Comparison of ENCODE assay signal across 26 cellular contexts in genomic region chr3:13811614-13812013, GRCh38.
"Had no signal": no experiment of that assay in that cellular context is flagged by ENCODE, and none has a peak within 500 bp of the region (broad histone marks: within the 10 kb centered on the region; RNA-seq: fewer than 3 reads in every experiment).

No MANE protein-coding gene starts in this region.

- H3K4me1 Mint-ChIP-seq: immature natural killer cell; naive thymus-derived CD8-positive, alpha-beta T cell; neural crest cell; stimulated activated effector memory CD8-positive, alpha-beta T cell treated with anti-CD3 and anti-CD28 coated beads, Interleukin-12 subunit alpha, Interleukin-12 subunit beta, amount 100 ng/mL, for 72 hours had no signal

- H3K4me3 Mint-ChIP-seq: dendritic cell treated with granulocyte-macrophage colony-stimulating factor and Interleukin-4, amounts not matched to agents 40 ng/mL and 50 ng/mL, for 4 days; immature natural killer cell; naive thymus-derived CD8-positive, alpha-beta T cell; neural crest cell; stimulated activated effector memory CD8-positive, alpha-beta T cell treated with anti-CD3 and anti-CD28 coated beads, Interleukin-12 subunit alpha, Interleukin-12 subunit beta, amount 100 ng/mL, for 72 hours had no signal

- H3K36me3 Mint-ChIP-seq: stimulated activated effector memory CD8-positive, alpha-beta T cell treated with anti-CD3 and anti-CD28 coated beads, Interleukin-12 subunit alpha, Interleukin-12 subunit beta, amount 100 ng/mL, for 72 hours had no signal

- H3K9me3 Mint-ChIP-seq: dendritic cell treated with granulocyte-macrophage colony-stimulating factor and Interleukin-4, amounts not matched to agents 40 ng/mL and 50 ng/mL, for 4 days had no signal

- H3K27ac Mint-ChIP-seq: dendritic cell treated with granulocyte-macrophage colony-stimulating factor and Interleukin-4, amounts not matched to agents 40 ng/mL and 50 ng/mL, for 4 days; immature natural killer cell; naive thymus-derived CD8-positive, alpha-beta T cell; progenitor cell of endocrine pancreas; stimulated activated effector memory CD8-positive, alpha-beta T cell treated with anti-CD3 and anti-CD28 coated beads, Interleukin-12 subunit alpha, Interleukin-12 subunit beta, amount 100 ng/mL, for 72 hours had no signal

- H3K4me2 ChIP-seq: smooth muscle cell had no signal

- H3K4me3 ChIP-seq: colonic mucosa, esophagus squamous epithelium, heart right ventricle, lower lobe of right lung, pancreas, smooth muscle cell, stomach, thyroid gland had no signal

- H3K27ac ChIP-seq: colonic mucosa, esophagus squamous epithelium, heart right ventricle, lower lobe of right lung, pancreas, stomach, thyroid gland had no signal

- DNase-seq: colonic mucosa; effector memory CD4-positive, alpha-beta T cell; erythroblast; esophagus squamous epithelium; foreskin melanocyte; glutamatergic neuron; heart right ventricle; immature natural killer cell; islet precursor cell; kidney glomerular epithelial cell; left ventricle myocardium superior; lower lobe of right lung; pancreas; stimulated activated CD4-positive, alpha-beta T cell treated with anti-CD3 and anti-CD28 coated beads, Interleukin-2, amount 100 ng/mL, for 24 hours; stimulated activated CD4-positive, alpha-beta T cell treated with anti-CD3 and anti-CD28 coated beads, Interleukin-4, amount 100 ng/mL, for 24 hours; stimulated activated naive CD4-positive, alpha-beta T cell treated with Interleukin-2 at 50 U/mL for 16 hours; stomach; thyroid gland; trophoblast cell had no signal

- H3K36me3 ChIP-seq: colonic mucosa, esophagus squamous epithelium, heart right ventricle, lower lobe of right lung, pancreas, stomach, thyroid gland had no signal

- H3K27me3 ChIP-seq: colonic mucosa, pancreas, thyroid gland had no signal

- ATAC-seq: heart right ventricle; left ventricle myocardium superior; lower lobe of right lung; naive thymus-derived CD8-positive, alpha-beta T cell; pancreas; sciatic nerve; stimulated activated effector memory CD8-positive, alpha-beta T cell treated with anti-CD3 and anti-CD28 coated beads, Interleukin-12 subunit alpha, Interleukin-12 subunit beta, amount 100 ng/mL, for 72 hours had no signal

- H3K4me1 ChIP-seq: colonic mucosa, esophagus squamous epithelium, heart right ventricle, lower lobe of right lung, pancreas, stomach, thyroid gland had no signal

- H3K27me3 Mint-ChIP-seq: dendritic cell treated with granulocyte-macrophage colony-stimulating factor and Interleukin-4, amounts not matched to agents 40 ng/mL and 50 ng/mL, for 4 days had no signal
